ENCODE assay signal across 27 cellular contexts in the genomic region with DNA sequence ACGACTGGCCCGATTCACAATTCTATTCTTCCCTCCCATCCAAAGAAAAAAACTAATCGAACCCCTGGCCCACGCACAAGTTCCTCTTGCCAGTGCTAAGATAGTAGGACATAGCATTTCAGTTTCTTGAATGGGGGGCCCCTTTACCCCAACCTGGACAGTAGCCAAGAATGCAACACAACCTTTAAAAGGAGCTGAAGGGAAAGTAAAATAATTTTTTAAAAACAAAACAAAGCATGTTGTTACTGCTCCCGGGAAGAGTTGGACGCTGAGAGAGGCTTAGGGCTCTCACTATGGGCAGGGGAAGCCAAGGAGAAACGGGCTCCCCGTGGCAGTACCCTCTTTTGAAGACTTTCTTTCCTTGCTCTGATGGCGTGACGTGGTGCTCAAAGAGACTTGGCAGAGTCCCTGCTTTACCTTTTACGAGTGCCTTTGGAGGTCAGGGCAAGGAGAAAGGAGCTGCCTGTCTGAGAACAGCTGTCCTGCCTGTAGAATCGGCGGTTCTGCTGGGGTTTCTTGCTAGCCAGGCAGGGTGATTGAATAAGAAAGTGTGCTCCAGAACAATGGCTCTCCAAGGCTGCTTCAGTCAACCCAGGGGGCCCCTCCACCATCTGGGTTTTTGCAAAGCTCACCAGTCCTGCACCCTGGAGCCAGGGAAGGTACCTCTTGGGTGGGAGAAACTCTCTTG. TPM values are rescaled to one million over a fixed set of nuclear protein-coding genes. Genes with fewer than 3 reads are reported as not detected.
DNase-seq lines count a peak whose midpoint lies in the region; ATAC-seq and TF ChIP-seq lines count a peak whose summit lies in the region.
"Had no signal": no experiment of that assay in that cellular context is flagged by ENCODE, and none has a peak within 500 bp of the region (broad histone marks: within the 10 kb centered on the region; RNA-seq: fewer than 3 reads in every experiment).

No MANE protein-coding gene starts in this region.

- TF ChIP-seq CTCF in epithelial cell of esophagus (IDR thresholded peaks at IDR 0.05; ENCODE audit: insufficient read depth, low read depth, low read length, missing control alignments) = no peak

- H3K9ac ChIP-seq in muscle layer of colon (ENCODE audit: low read length) = no peak overlapping the region

- no peaks in the 10 kb centered on the region for H3K9me3 ChIP-seq in muscle layer of colon (ENCODE audit: low read length)
- H3K9me3 ChIP-seq: BE2C had no signal

- H3K27me3 ChIP-seq in muscle layer of colon (ENCODE audit: control insufficient read depth in 1 of 2, insufficient read depth in 2 of 2, low read length in 2 of 2) = peaks cover 3 to 18% of the 10 kb centered on the region in 2 donors

- intact Hi-C loops in activated T-helper 1 cell treated with anti-CD3 and anti-CD28 coated beads, Interleukin-12 subunit alpha, Interleukin-12 subunit beta, Interleukin-2, Interleukin-4 antibody, amounts not matched to agents 30 ng/mL and 10 ng/mL and 1 ng/mL, durations not matched to agents 14 hours and 24 hours and 36 hours (cut with micrococcal nuclease) = loop anchor here (2.0 kb wide), 1 partner anchor 290 kb away; no protein-coding TSS in a partner anchor

- peaks cover 19% of the 10 kb centered on the region for H3K36me3 ChIP-seq in muscle layer of colon (ENCODE audit: insufficient read depth, low read length)
- H3K36me3 ChIP-seq: BE2C had no signal

- peaks cover 50% of the 10 kb centered on the region for H3K27me3 Mint-ChIP-seq in activated T-helper 1 cell treated with anti-CD3 and anti-CD28 coated beads, Interleukin-12 subunit alpha, Interleukin-12 subunit beta, Interleukin-2, Interleukin-4 antibody, amounts not matched to agents 30 ng/mL and 10 ng/mL and 1 ng/mL, durations not matched to agents 14 hours and 24 hours and 36 hours (ENCODE audit: insufficient read depth)

- H3K36me3 Mint-ChIP-seq in activated T-helper 1 cell treated with anti-CD3 and anti-CD28 coated beads, Interleukin-12 subunit alpha, Interleukin-12 subunit beta, Interleukin-2, Interleukin-4 antibody, amounts not matched to agents 30 ng/mL and 10 ng/mL and 1 ng/mL, durations not matched to agents 14 hours and 24 hours and 36 hours (ENCODE audit: low read depth) = no peaks in the 10 kb centered on the region
- H3K36me3 Mint-ChIP-seq: activated CD4-positive, alpha-beta memory T cell treated with anti-CD3 and anti-CD28 coated beads for 36 hours; activated naive CD4-positive, alpha-beta T cell treated with anti-CD3 and anti-CD28 coated beads, Interleukin-2, amount 10 ng/mL, durations not matched to agents 7 days and 5 days; natural killer cell had no signal

- DNase-seq in DMS79 (lab: John Stamatoyannopoulos, UW) (peak; percentile 38), M059J (ENCODE audit: low read depth) (peak; percentile 51), epithelial cell of esophagus (ENCODE audit: low read depth) (peak; percentile 25), HK-2 (ENCODE audit: unreplicated experiment) (no peak), NOMO-1 (lab: John Stamatoyannopoulos, UW; ENCODE audit: unreplicated experiment in 2 of 2) (no peak)
- no peak for DNase-seq in activated T-helper 1 cell treated with anti-CD3 and anti-CD28 coated beads, Interleukin-12 subunit alpha, Interleukin-12 subunit beta, Interleukin-2, Interleukin-4 antibody, amounts not matched to agents 30 ng/mL and 10 ng/mL and 1 ng/mL, durations not matched to agents 14 hours and 24 hours and 36 hours (ENCODE audit: low spot score)
- DNase-seq: activated B cell treated with CpG ODN at 0.5 μM for 24 hours; activated CD4-positive, alpha-beta memory T cell treated with anti-CD3 and anti-CD28 coated beads for 36 hours; activated naive CD4-positive, alpha-beta T cell treated with anti-CD3 and anti-CD28 coated beads, Interleukin-2, amount 10 ng/mL, durations not matched to agents 7 days and 5 days; activated T-cell treated with anti-CD3 and anti-CD28 coated beads, Interleukin-2, amount 50 U/mL, for 1 hour; aorta; BE2C; effector memory CD4-positive, alpha-beta T cell; HCEC 1CT; natural killer cell; NCI-H1092; NCI-H748 treated with DMSO at 0.1 percent for 48 hours; small intestine; stimulated activated CD4-positive, alpha-beta T cell treated with anti-CD3 and anti-CD28 coated beads, Interleukin-4, amount 100 ng/mL, for 4 hours had no signal

- peak overlapping the region; percentile 9 for H3K4me3 ChIP-seq in epithelial cell of esophagus (ENCODE audit: low read length)
- peak overlapping the region in 1 of 2 donors; percentile 1 for H3K4me3 ChIP-seq in muscle layer of colon (ENCODE audit: low read depth in 1 of 2, low read length in 2 of 2)
- H3K4me3 ChIP-seq: GM12878, K562 had no signal

- H3K4me3 Mint-ChIP-seq in activated T-helper 1 cell treated with anti-CD3 and anti-CD28 coated beads, Interleukin-12 subunit alpha, Interleukin-12 subunit beta, Interleukin-2, Interleukin-4 antibody, amounts not matched to agents 30 ng/mL and 10 ng/mL and 1 ng/mL, durations not matched to agents 14 hours and 24 hours and 36 hours = no peak overlapping the region
- H3K4me3 Mint-ChIP-seq: activated B cell treated with CpG ODN at 0.5 μM for 24 hours; activated CD4-positive, alpha-beta memory T cell treated with anti-CD3 and anti-CD28 coated beads for 36 hours; activated naive CD4-positive, alpha-beta T cell treated with anti-CD3 and anti-CD28 coated beads, Interleukin-2, amount 10 ng/mL, durations not matched to agents 7 days and 5 days; natural killer cell had no signal

- ATAC-seq in HG03460 (IDR thresholded peaks at IDR 0.05; ENCODE audit: unreplicated experiment) = no peak
- ATAC-seq: GM12878, K562, natural killer cell had no signal

- H3K4me1 Mint-ChIP-seq in activated T-helper 1 cell treated with anti-CD3 and anti-CD28 coated beads, Interleukin-12 subunit alpha, Interleukin-12 subunit beta, Interleukin-2, Interleukin-4 antibody, amounts not matched to agents 30 ng/mL and 10 ng/mL and 1 ng/mL, durations not matched to agents 14 hours and 24 hours and 36 hours (ENCODE audit: low read depth) = no peaks in the 10 kb centered on the region
- H3K4me1 Mint-ChIP-seq: natural killer cell had no signal

- no peak overlapping the region for H3K27ac Mint-ChIP-seq in activated T-helper 1 cell treated with anti-CD3 and anti-CD28 coated beads, Interleukin-12 subunit alpha, Interleukin-12 subunit beta, Interleukin-2, Interleukin-4 antibody, amounts not matched to agents 30 ng/mL and 10 ng/mL and 1 ng/mL, durations not matched to agents 14 hours and 24 hours and 36 hours
- H3K27ac Mint-ChIP-seq: activated B cell treated with CpG ODN at 0.5 μM for 24 hours; activated CD4-positive, alpha-beta memory T cell treated with anti-CD3 and anti-CD28 coated beads for 36 hours; activated naive CD4-positive, alpha-beta T cell treated with anti-CD3 and anti-CD28 coated beads, Interleukin-2, amount 10 ng/mL, durations not matched to agents 7 days and 5 days; natural killer cell; progenitor cell of endocrine pancreas had no signal

- no peaks in the 10 kb centered on the region for H3K9me3 Mint-ChIP-seq in activated T-helper 1 cell treated with anti-CD3 and anti-CD28 coated beads, Interleukin-12 subunit alpha, Interleukin-12 subunit beta, Interleukin-2, Interleukin-4 antibody, amounts not matched to agents 30 ng/mL and 10 ng/mL and 1 ng/mL, durations not matched to agents 14 hours and 24 hours and 36 hours
- H3K9me3 Mint-ChIP-seq: activated B cell treated with CpG ODN at 0.5 μM for 24 hours; activated CD4-positive, alpha-beta memory T cell treated with anti-CD3 and anti-CD28 coated beads for 36 hours; activated naive CD4-positive, alpha-beta T cell treated with anti-CD3 and anti-CD28 coated beads, Interleukin-2, amount 10 ng/mL, durations not matched to agents 7 days and 5 days; natural killer cell had no signal

- H3K27ac ChIP-seq in muscle layer of colon (ENCODE audit: low read depth, low read length) = peak overlapping the region; percentile 5

- H3K4me1 ChIP-seq in muscle layer of colon (ENCODE audit: insufficient read depth, low read length) = peaks cover 13% of the 10 kb centered on the region
- H3K4me1 ChIP-seq: BE2C had no signal

RNA-seq across cellular contexts. Expression of a gene that starts 5.8 kb away (rescaled TPM):
- 3.6 and 7.5 TPM in 2 replicates for total RNA-seq in M059J (2014; rRNA removed; shearing (Covaris generic))
- not detected in 2 replicates for total RNA-seq in activated T-helper 1 cell treated with anti-CD3 and anti-CD28 coated beads, Interleukin-12 subunit alpha, Interleukin-12 subunit beta, Interleukin-2, Interleukin-4 antibody, amounts not matched to agents 30 ng/mL and 10 ng/mL and 1 ng/mL, durations not matched to agents 14 hours and 24 hours and 36 hours
- total RNA-seq: activated B cell treated with CpG ODN at 0.5 μM for 24 hours; activated CD4-positive, alpha-beta memory T cell treated with anti-CD3 and anti-CD28 coated beads for 36 hours; GM12878; K562; lung microvascular endothelial cell; natural killer cell; OCI-LY7; T-helper 2 cell treated with Interferon-gamma antibody and Interleukin-4, amounts not matched to agents 100 ng/mL and 5 ng/mL, for 36 hours had no signal

Comparison
In these comparisons a context has a peak if more than half of its experiments do, and no peak if none do; other contexts are left out.
1. DNase-seq: peak in DMS79 (single experiment), M059J (single experiment) and epithelial cell of esophagus (single experiment); none in HK-2 (single experiment), activated T-helper 1 cell treated with anti-CD3 and anti-CD28 coated beads, Interleukin-12 subunit alpha, Interleukin-12 subunit beta, Interleukin-2, Interleukin-4 antibody, amounts not matched to agents 30 ng/mL and 10 ng/mL and 1 ng/mL, durations not matched to agents 14 hours and 24 hours and 36 hours (single experiment) and NOMO-1 (0 of 2).